In the genomic region with DNA sequence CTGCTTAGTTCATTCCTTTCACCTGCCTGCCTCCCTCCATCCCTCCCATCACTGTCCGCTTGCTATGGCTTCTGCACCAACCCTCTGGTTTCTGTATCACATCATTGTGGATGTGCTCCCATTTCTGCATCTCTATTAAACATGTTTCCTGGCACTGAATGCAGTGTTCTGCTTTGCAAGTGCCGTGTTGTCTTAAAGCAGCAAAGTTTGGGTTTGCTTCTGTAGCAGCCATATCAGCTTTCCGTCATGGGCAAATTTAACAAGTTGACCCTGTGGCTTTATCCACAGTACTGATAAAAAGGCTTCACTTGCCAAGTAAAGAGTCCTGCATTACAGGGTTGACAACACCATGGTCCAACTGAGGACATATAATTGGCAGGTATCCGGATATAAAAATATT, we compare ENCODE assay signal across 20 cellular contexts.
"Had no signal": no experiment of that assay in that cellular context is flagged by ENCODE, and none has a peak within 500 bp of the region (broad histone marks: within the 10 kb centered on the region; RNA-seq: fewer than 3 reads in every experiment).

No MANE protein-coding gene starts in this region.

- H3K27me3 ChIP-seq: SJSA1 had no signal

- H3K4me3 ChIP-seq: SJSA1, SK-N-MC had no signal

- H3K9me3 ChIP-seq: SJSA1 had no signal

- H3K4me1 ChIP-seq: SJSA1 had no signal

- H3K27ac ChIP-seq: SJSA1, SK-N-MC had no signal

- H3K36me3 ChIP-seq: SJSA1 had no signal

- DNase-seq: Karpas-422, KG1, MM.1S, NCI-H1092 treated with DMSO at 0.1 percent for 48 hours, NCI-H1436, NCI-H187, NCI-H2029, NCI-H2081 treated with DMSO at 0.1 percent for 48 hours, NCI-H2171, NCI-H226, NCI-H446, NCI-H510A, NCI-H524 treated with DMSO at 0.1 percent for 48 hours, NCI-H69, NCI-H774, RPMI8226, SIG-M5, SW 1271 had no signal
